Comparison of ENCODE assay signal across 8 cellular contexts in the genomic region with DNA sequence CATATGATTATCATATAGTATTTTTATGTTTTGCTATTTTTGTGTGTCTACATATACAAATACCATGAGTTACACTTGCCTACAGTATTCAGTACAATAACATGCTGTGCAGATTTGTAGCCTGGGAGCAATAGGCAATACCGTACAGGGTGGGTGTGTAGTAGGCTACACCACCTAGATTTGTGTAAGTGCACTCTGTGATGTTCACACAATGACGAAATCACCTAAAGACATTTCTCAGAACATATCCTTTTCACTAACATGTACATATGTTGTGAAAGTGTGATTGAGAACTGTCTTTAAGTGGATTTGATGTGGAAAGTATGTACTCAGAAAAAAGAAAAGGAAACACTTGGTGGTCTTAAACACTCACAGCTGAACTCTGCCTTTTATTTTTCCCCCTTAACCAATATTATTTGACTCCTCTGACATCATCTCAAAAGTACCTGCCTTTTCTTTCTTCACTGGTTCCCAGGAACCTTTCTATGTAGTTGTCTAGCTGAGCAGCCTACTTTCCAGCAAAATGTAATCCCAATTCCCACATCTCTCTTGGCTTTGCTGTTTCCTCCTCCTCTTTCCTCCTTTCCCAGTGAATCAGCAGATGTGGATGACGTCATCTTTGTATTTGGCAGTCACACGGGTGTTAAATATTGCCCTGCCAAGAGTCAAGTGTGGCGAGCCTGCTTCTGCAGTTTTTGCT.
A peak's percentile ranks its signal among the peaks of the same experiment; 100 is the strongest.
DNase-seq lines count a peak whose midpoint lies in the region; ATAC-seq lines count a peak whose summit lies in the region.

No MANE protein-coding gene starts in this region.

- peaks cover 27% of the 10 kb centered on the region for H3K27me3 Mint-ChIP-seq in stimulated activated memory B cell treated with anti-CD40 and anti-IgM and Interleukin-4, amounts not matched to agents 10 μg/mL and 1 μg/mL and 100 μg/mL, for 72 hours

- H3K36me3 Mint-ChIP-seq in stimulated activated memory B cell treated with anti-CD40 and anti-IgM and Interleukin-4, amounts not matched to agents 10 μg/mL and 1 μg/mL and 100 μg/mL, for 72 hours = no peaks in the 10 kb centered on the region

- no peaks in the 10 kb centered on the region for H3K9me3 Mint-ChIP-seq in stimulated activated memory B cell treated with anti-CD40 and anti-IgM and Interleukin-4, amounts not matched to agents 10 μg/mL and 1 μg/mL and 100 μg/mL, for 72 hours

- H3K4me1 Mint-ChIP-seq in stimulated activated memory B cell treated with anti-CD40 and anti-IgM and Interleukin-4, amounts not matched to agents 10 μg/mL and 1 μg/mL and 100 μg/mL, for 72 hours = no peaks in the 10 kb centered on the region

- no peak overlapping the region for H3K4me3 Mint-ChIP-seq in stimulated activated memory B cell treated with anti-CD40 and anti-IgM and Interleukin-4, amounts not matched to agents 10 μg/mL and 1 μg/mL and 100 μg/mL, for 72 hours

- no peak overlapping the region for H3K27ac Mint-ChIP-seq in stimulated activated memory B cell treated with anti-CD40 and anti-IgM and Interleukin-4, amounts not matched to agents 10 μg/mL and 1 μg/mL and 100 μg/mL, for 72 hours

- DNase-seq in DMS 273 treated with DMSO at 0.1 percent for 48 hours (lab: John Stamatoyannopoulos, UW) (peak; percentile 86), NCI-H2227 (lab: John Stamatoyannopoulos, UW; ENCODE audit: unreplicated experiment) (peak; percentile 72), dedifferentiated amniotic fluid mesenchymal stem cell (ENCODE audit: extremely low spot score) (peak; percentile 89), medulla oblongata (ENCODE audit: extremely low spot score) (peak; percentile 91), KG1 (lab: John Stamatoyannopoulos, UW) (no peak), NCI-H526 (lab: John Stamatoyannopoulos, UW) (no peak)

- no peak for ATAC-seq in stimulated activated memory B cell treated with anti-CD40 and anti-IgM and Interleukin-4, amounts not matched to agents 10 μg/mL and 1 μg/mL and 100 μg/mL, for 72 hours
- ATAC-seq in HG02870 (IDR thresholded peaks at IDR 0.05; ENCODE audit: unreplicated experiment) = no peak

Comparison
In these comparisons a context has a peak if more than half of its experiments do, and no peak if none do; other contexts are left out.
1. DNase-seq: peak in DMS 273 treated with DMSO at 0.1 percent for 48 hours (single experiment), NCI-H2227 (single experiment), dedifferentiated amniotic fluid mesenchymal stem cell (single experiment) and medulla oblongata (single experiment); none in KG1 (single experiment) and NCI-H526 (0 of 2).